In genomic region chr6:119614138-119614537, GRCh38 we compare ENCODE assay signal across 22 cellular contexts.
"Had no signal": no experiment of that assay in that cellular context is flagged by ENCODE, and none has a peak within 500 bp of the region (broad histone marks: within the 10 kb centered on the region; RNA-seq: fewer than 3 reads in every experiment).

No MANE protein-coding gene starts in this region.

- H3K36me3 ChIP-seq: left lung, pancreas, right atrium auricular region, thyroid gland had no signal

- H3K4me1 Mint-ChIP-seq: immature natural killer cell had no signal

- H3K4me3 Mint-ChIP-seq: activated naive CD4-positive, alpha-beta T cell treated with anti-CD3 and anti-CD28 coated beads for 36 hours; activated naive CD8-positive, alpha-beta T cell treated with anti-CD3 and anti-CD28 coated beads, Interleukin-2, amount 10 ng/mL, durations not matched to agents 7 days and 5 days; immature natural killer cell; nephron; stimulated activated naive CD8-positive, alpha-beta T cell treated with anti-CD3 and anti-CD28 coated beads, Interleukin-15, Interleukin-2, amounts not matched to agents 100 ng/mL and 50 ng/mL, for 24 hours; T-helper 17 cell had no signal

- FAIRE-seq: pancreas had no signal

- H3K4me1 ChIP-seq: left lung, pancreas, psoas muscle, right atrium auricular region, thyroid gland had no signal

- H3K36me3 Mint-ChIP-seq: activated naive CD8-positive, alpha-beta T cell treated with anti-CD3 and anti-CD28 coated beads, Interleukin-2, amount 10 ng/mL, durations not matched to agents 7 days and 5 days; immature natural killer cell had no signal

- H3K4me3 ChIP-seq: left lung, pancreas, psoas muscle, right atrium auricular region, thyroid gland had no signal

- H3K9me3 ChIP-seq: left lung, pancreas, psoas muscle, right atrium auricular region, thyroid gland had no signal

- H3K9me3 Mint-ChIP-seq: activated naive CD4-positive, alpha-beta T cell treated with anti-CD3 and anti-CD28 coated beads for 36 hours; activated naive CD8-positive, alpha-beta T cell treated with anti-CD3 and anti-CD28 coated beads, Interleukin-2, amount 10 ng/mL, durations not matched to agents 7 days and 5 days; immature natural killer cell; nephron; stimulated activated naive CD8-positive, alpha-beta T cell treated with anti-CD3 and anti-CD28 coated beads, Interleukin-15, Interleukin-2, amounts not matched to agents 100 ng/mL and 50 ng/mL, for 24 hours had no signal

- H3K27me3 ChIP-seq: left lung, pancreas, right atrium auricular region, thyroid gland had no signal

- H3K27me3 Mint-ChIP-seq: stimulated activated naive CD8-positive, alpha-beta T cell treated with anti-CD3 and anti-CD28 coated beads, Interleukin-15, Interleukin-2, amounts not matched to agents 100 ng/mL and 50 ng/mL, for 24 hours had no signal

- H3K27ac ChIP-seq: left lung, pancreas, psoas muscle, right atrium auricular region, thyroid gland had no signal

- DNase-seq: activated CD4-positive, alpha-beta T cell treated with anti-CD3 and anti-CD28 coated beads for 4 hours; activated CD4-positive, alpha-beta T cell treated with anti-CD3 and anti-CD28 coated beads, Interleukin-2, amount 50 U/mL, for 48 hours; activated CD4-positive, CD25-positive, alpha-beta regulatory T cell; activated effector memory CD4-positive, alpha-beta T cell treated with Interleukin-2 at 50 U/mL for 16 hours; activated naive CD4-positive, alpha-beta T cell treated with anti-CD3 and anti-CD28 coated beads for 36 hours; activated naive CD8-positive, alpha-beta T cell treated with anti-CD3 and anti-CD28 coated beads, Interleukin-2, amount 10 ng/mL, durations not matched to agents 7 days and 5 days; activated T-cell treated with anti-CD3 and anti-CD28 coated beads, Interleukin-2, amount 50 U/mL, for 48 hours; foreskin fibroblast; immature natural killer cell; kidney glomerular epithelial cell; left lung; mammary epithelial cell; midbrain; pancreas; psoas muscle; stimulated activated CD4-positive, alpha-beta T cell treated with anti-CD3 and anti-CD28 coated beads, Interleukin-4, amount 100 ng/mL, for 24 hours; substantia nigra; T-helper 17 cell; thyroid gland had no signal

- ATAC-seq: left lung, pancreas, psoas muscle, T-helper 17 cell had no signal

- H3K27ac Mint-ChIP-seq: activated naive CD4-positive, alpha-beta T cell treated with anti-CD3 and anti-CD28 coated beads for 36 hours; activated naive CD8-positive, alpha-beta T cell treated with anti-CD3 and anti-CD28 coated beads, Interleukin-2, amount 10 ng/mL, durations not matched to agents 7 days and 5 days; immature natural killer cell; nephron; stimulated activated naive CD8-positive, alpha-beta T cell treated with anti-CD3 and anti-CD28 coated beads, Interleukin-15, Interleukin-2, amounts not matched to agents 100 ng/mL and 50 ng/mL, for 24 hours; T-helper 17 cell had no signal
